In the genomic region with DNA sequence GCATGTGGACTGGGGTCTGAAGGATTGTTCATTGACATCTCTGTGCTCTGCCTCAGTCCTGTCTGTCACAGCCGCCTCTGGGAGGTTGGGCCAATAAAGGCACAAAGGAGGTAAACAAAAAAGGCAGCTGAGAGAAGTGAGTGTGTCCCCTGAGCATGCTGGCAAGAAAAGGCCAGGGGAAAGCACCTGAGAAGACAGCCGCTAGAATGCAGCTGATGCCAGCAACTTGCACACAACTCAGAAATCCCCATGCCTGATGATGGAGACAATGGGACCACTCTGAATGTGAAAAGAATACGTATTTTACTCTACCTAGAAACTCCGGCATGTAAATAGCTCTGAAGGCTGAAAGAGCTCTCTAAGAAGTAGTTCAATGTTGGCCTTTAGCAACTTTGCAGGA, we compare ENCODE assay signal across 14 cellular contexts.
"Had no signal": no experiment of that assay in that cellular context is flagged by ENCODE, and none has a peak within 500 bp of the region (broad histone marks: within the 10 kb centered on the region; RNA-seq: fewer than 3 reads in every experiment).

No MANE protein-coding gene starts in this region.

- ATAC-seq: activated CD4-positive, CD25-positive, alpha-beta regulatory T cell treated with anti-CD3 and anti-CD28 coated beads, Interleukin-2, amount 50 U/mL, for 24 hours; activated naive CD4-positive, alpha-beta T cell treated with anti-CD3 and anti-CD28 coated beads, Interleukin-2, amount 50 U/mL, for 72 hours; pancreas; T-helper 17 cell had no signal

- H3K27me3 Mint-ChIP-seq: dendritic cell treated with granulocyte-macrophage colony-stimulating factor and Interleukin-4, amounts not matched to agents 40 ng/mL and 50 ng/mL, for 4 days had no signal

- H3K9me3 Mint-ChIP-seq: activated naive CD4-positive, alpha-beta T cell treated with anti-CD3 and anti-CD28 coated beads, Interleukin-2, amount 50 U/mL, for 72 hours; dendritic cell treated with granulocyte-macrophage colony-stimulating factor and Interleukin-4, amounts not matched to agents 40 ng/mL and 50 ng/mL, for 4 days; mesothelial cell of epicardium; neural crest cell had no signal

- H3K36me3 ChIP-seq: pancreas had no signal

- H3K4me1 Mint-ChIP-seq: mesothelial cell of epicardium, T-helper 17 cell had no signal

- H3K4me1 ChIP-seq: pancreas had no signal

- H3K36me3 Mint-ChIP-seq: activated naive CD4-positive, alpha-beta T cell treated with anti-CD3 and anti-CD28 coated beads, Interleukin-2, amount 50 U/mL, for 72 hours; mesothelial cell of epicardium had no signal

- H3K27me3 ChIP-seq: pancreas had no signal

- H3K4me3 Mint-ChIP-seq: dendritic cell treated with granulocyte-macrophage colony-stimulating factor and Interleukin-4, amounts not matched to agents 40 ng/mL and 50 ng/mL, for 4 days; mesothelial cell of epicardium; neural crest cell; T-helper 17 cell had no signal

- H3K9me3 ChIP-seq: pancreas had no signal

- H3K4me3 ChIP-seq: pancreas had no signal

- DNase-seq: activated effector memory CD4-positive, alpha-beta T cell treated with Interleukin-2 at 50 U/mL for 16 hours; activated T-cell treated with anti-CD3 and anti-CD28 coated beads, Interleukin-2, amount 50 U/mL, for 1 hour; cerebellar nuclear complex; erythroblast; hypothalamus; kidney glomerular epithelial cell; pancreas; stimulated activated CD4-positive, alpha-beta T cell treated with anti-CD3 and anti-CD28 coated beads, Interleukin-4, amount 100 ng/mL, for 4 hours; T-helper 17 cell had no signal

- H3K27ac Mint-ChIP-seq: activated naive CD4-positive, alpha-beta T cell treated with anti-CD3 and anti-CD28 coated beads, Interleukin-2, amount 50 U/mL, for 72 hours; dendritic cell treated with granulocyte-macrophage colony-stimulating factor and Interleukin-4, amounts not matched to agents 40 ng/mL and 50 ng/mL, for 4 days; mesothelial cell of epicardium; T-helper 17 cell had no signal

- H3K27ac ChIP-seq: pancreas had no signal
